ENCODE assay signal across 28 cellular contexts in genomic region chr4:99234331-99235010, GRCh38. TPM values are rescaled to one million over a fixed set of nuclear protein-coding genes. Genes with fewer than 3 reads are reported as not detected.
DNase-seq lines count a peak whose midpoint lies in the region; ATAC-seq and TF ChIP-seq lines count a peak whose summit lies in the region.
"Had no signal": no experiment of that assay in that cellular context is flagged by ENCODE, and none has a peak within 500 bp of the region (broad histone marks: within the 10 kb centered on the region; RNA-seq: fewer than 3 reads in every experiment).

No MANE protein-coding gene starts in this region.

- H3K4me2 ChIP-seq in IMR-90 (ENCODE audit: low read depth, low read length) (no peak overlapping the region), SK-N-SH (no peak overlapping the region)
- H3K4me2 ChIP-seq: A549, BLaER1 had no signal

- H3K9ac ChIP-seq in IMR-90 (ENCODE audit: low read depth, low read length) (no peak overlapping the region), SK-N-SH (no peak overlapping the region)
- H3K9ac ChIP-seq: BLaER1 had no signal

- CTCF ChIA-PET in BJ (lab: Yijun Ruan, JAX), result no interaction called here
- CTCF ChIA-PET in IMR-90 (lab: Yijun Ruan, JAX), result no interaction called here
- CTCF ChIA-PET in SK-N-SH (lab: Yijun Ruan, JAX), result no interaction called here

- no peak overlapping the region for H2AK5ac ChIP-seq in IMR-90 (ENCODE audit: low read depth, low read length)

- H2BK15ac ChIP-seq in IMR-90 (ENCODE audit: low read depth, low read length), result no peak overlapping the region

- POLR2A ChIA-PET in BJ (lab: Charles Lee), result no interaction called here
- POLR2A ChIA-PET in IMR-90 (lab: Charles Lee; ENCODE audit: unreplicated experiment), result no interaction called here
- POLR2A ChIA-PET in SK-N-SH (lab: Yijun Ruan, JAX), result no interaction called here

- TF ChIP-seq EP300 in SK-N-SH (IDR thresholded peaks at IDR 0.05; ENCODE audit: borderline replicate concordance in 1 of 2, low read depth in 1 of 2, low read length in 1 of 2), result no peak

- H3K56ac ChIP-seq in IMR-90 (ENCODE audit: extremely low read depth, insufficient read depth, low read length), result no peak overlapping the region

- DNase-seq in BJ (ENCODE audit: low read depth) (peak; percentile 82), IMR-90 (no peak), fibroblast of the aortic adventitia (ENCODE audit: low read depth) (peak; percentile 77), tibial artery (no peak), SK-N-SH (no peak), mesenteric fat pad (ENCODE audit: low spot score) (no peak)
- DNase-seq: CD4-positive, CD25-positive, alpha-beta regulatory T cell; DMS53; Kasumi-1; MV-4-11; NCI-H1105 treated with DMSO at 0.1 percent for 48 hours; NCI-H2029; NCI-H446; NCI-H524 treated with DMSO at 0.1 percent for 48 hours; NCI-H774; PC-3 had no signal

- H3K4me3 ChIP-seq in BJ (ENCODE audit: low read depth, low read length), result no peak overlapping the region
- no peak overlapping the region for H3K4me3 ChIP-seq in IMR-90 (ENCODE audit: insufficient read depth, low read depth, low read length)
- H3K4me3 ChIP-seq in fibroblast of the aortic adventitia (ENCODE audit: low read depth, low read length), result no peak overlapping the region
- H3K4me3 ChIP-seq in tibial artery, result no peak overlapping the region
- H3K4me3 ChIP-seq in SK-N-SH (ENCODE audit: low read depth in 2 of 2, low read length in 1 of 2), result no peak overlapping the region
- H3K4me3 ChIP-seq: A549, BLaER1, K562 had no signal

- no peaks in the 10 kb centered on the region for H3K9me2 ChIP-seq in SK-N-SH

- BruUV-seq in IMR-90 (replicated peaks; lab: Mats Ljungman, UMichigan), result no TSS peak

- H2BK20ac ChIP-seq in IMR-90 (ENCODE audit: low read depth, low read length), result no peak overlapping the region

- no peak overlapping the region for H2BK120ac ChIP-seq in IMR-90 (ENCODE audit: low read depth, low read length)

- no peak overlapping the region for H3K18ac ChIP-seq in IMR-90 (ENCODE audit: low read depth, low read length)

- H3K27ac ChIP-seq in IMR-90 (ENCODE audit: insufficient read depth, low read length) (no peak overlapping the region), tibial artery (peak overlapping the region; percentile 19 to 40), SK-N-SH (ENCODE audit: low read depth in 2 of 2, low read length in 1 of 2) (no peak overlapping the region)
- H3K27ac ChIP-seq: A549, BLaER1, HL-60 had no signal

- no peak for TF ChIP-seq CTCF in BJ (IDR thresholded peaks at IDR 0.05; ENCODE audit: insufficient read depth, low read depth, low read length)
- TF ChIP-seq CTCF in IMR-90 (conservative IDR thresholded peaks at IDR 0.05; ENCODE audit: low read depth, low read length), result no peak
- TF ChIP-seq CTCF in fibroblast of the aortic adventitia (IDR thresholded peaks at IDR 0.05; ENCODE audit: insufficient read depth, low read length), result no peak
- no peak for TF ChIP-seq CTCF in tibial artery (IDR thresholded peaks at IDR 0.05)
- TF ChIP-seq CTCF in SK-N-SH (IDR thresholded peaks at IDR 0.05), result no peak

- H3K36me3 ChIP-seq in BJ (ENCODE audit: control insufficient read depth, insufficient read depth, low read length) (no peaks in the 10 kb centered on the region), IMR-90 (ENCODE audit: control insufficient read depth, insufficient read depth, low read length) (no peaks in the 10 kb centered on the region), tibial artery (peaks cover 0 to 5% (median 0%) of the 10 kb centered on the region in 3 donors), SK-N-SH (replicated peaks in 1 of 2; ENCODE audit: control insufficient read depth in 1 of 2, insufficient read depth in 2 of 2, low read length in 1 of 2) (no peaks in the 10 kb centered on the region)
- H3K36me3 ChIP-seq: BLaER1 had no signal

- TF ChIP-seq RAD21 in IMR-90 (IDR thresholded peaks at IDR 0.05; ENCODE audit: low read length) (no peak), SK-N-SH (IDR thresholded peaks at IDR 0.05; ENCODE audit: low read length) (no peak)

- H4K5ac ChIP-seq in IMR-90 (ENCODE audit: low read depth, low read length), result no peak overlapping the region

- in situ Hi-C loops in IMR-90 (cut with MboI; ENCODE audit: low sequenced_read_pairs), result no loop called here

- no peak overlapping the region for H4K91ac ChIP-seq in IMR-90 (ENCODE audit: insufficient read depth, low read depth, low read length)

- no peaks in the 10 kb centered on the region for H4K20me1 ChIP-seq in IMR-90 (ENCODE audit: insufficient read depth, low read length)
- no peaks in the 10 kb centered on the region for H4K20me1 ChIP-seq in SK-N-SH (ENCODE audit: insufficient read depth)
- H4K20me1 ChIP-seq: BLaER1 had no signal

- no peaks in the 10 kb centered on the region for H3K79me2 ChIP-seq in SK-N-SH (ENCODE audit: insufficient read depth)

- no peak overlapping the region for H3K23ac ChIP-seq in IMR-90 (ENCODE audit: low read depth, low read length)

- dilution Hi-C loops in IMR-90 (cut with HindIII; ENCODE audit: low sequenced_read_pairs, unreplicated experiment), result no loop called here

- no peak overlapping the region for H3K4ac ChIP-seq in IMR-90 (ENCODE audit: low read depth, low read length)

- H2BK5ac ChIP-seq in IMR-90 (ENCODE audit: low read depth, low read length, poor library complexity, severe bottlenecking), result no peak overlapping the region

- ATAC-seq in IMR-90 (ENCODE audit: low read depth) (no peak), GM19035 (IDR thresholded peaks at IDR 0.05; ENCODE audit: unreplicated experiment) (no peak), HG03025 (IDR thresholded peaks at IDR 0.05; ENCODE audit: low FRiP score, unreplicated experiment) (no peak)
- ATAC-seq: A549, HCT116, HepG2, K562, PC-3, SK-N-SH treated with all-trans-retinoic acid at 6 μM for 48 hours had no signal

- no peak overlapping the region for H4K8ac ChIP-seq in IMR-90 (ENCODE audit: low read depth in 2 of 2, low read length in 2 of 2)

- no peaks in the 10 kb centered on the region for H3K27me3 ChIP-seq in BJ (ENCODE audit: control insufficient read depth, insufficient read depth, low read length)
- no peaks in the 10 kb centered on the region for H3K27me3 ChIP-seq in IMR-90 (ENCODE audit: control insufficient read depth, insufficient read depth, low read length)
- no peaks in the 10 kb centered on the region for H3K27me3 ChIP-seq in tibial artery
- H3K27me3 ChIP-seq in SK-N-SH (ENCODE audit: insufficient read depth), result no peaks in the 10 kb centered on the region
- H3K27me3 ChIP-seq: BLaER1 had no signal

- no peak overlapping the region for H3K14ac ChIP-seq in IMR-90 (replicated peaks; ENCODE audit: low read depth, low read length)

- no peaks in the 10 kb centered on the region for H3K9me3 ChIP-seq in IMR-90 (ENCODE audit: control insufficient read depth, insufficient read depth, low read length)
- peaks cover 0 to 10% (median 0%) of the 10 kb centered on the region in 3 donors for H3K9me3 ChIP-seq in tibial artery
- H3K9me3 ChIP-seq in SK-N-SH, result no peaks in the 10 kb centered on the region
- H3K9me3 ChIP-seq: A549 had no signal

- TF ChIP-seq POLR2A in IMR-90 (IDR thresholded peaks at IDR 0.05; ENCODE audit: low read depth, low read length), result no peak

- WGBS in IMR-90 (ENCODE audit: extremely low coverage in 2 of 2, insufficient read length in 1 of 2), 2 experiments, result no CpG with 5 or more reads among the region's 2 CpGs
- WGBS in SK-N-SH (ENCODE audit: low lambda C conversion rate), result 5% methylated on average over 2 of the region's 2 CpGs

- no peaks in the 10 kb centered on the region for H3K79me1 ChIP-seq in IMR-90 (ENCODE audit: low read depth in 1 of 2, low read length in 2 of 2)

- H3K9me1 ChIP-seq in IMR-90 (ENCODE audit: insufficient read depth, low read length), result no peaks in the 10 kb centered on the region

- H2AK9ac ChIP-seq in IMR-90 (replicated peaks; ENCODE audit: low read depth, low read length, poor library complexity), result no peak overlapping the region

- no peaks in the 10 kb centered on the region for H3K4me1 ChIP-seq in IMR-90 (ENCODE audit: control insufficient read depth, insufficient read depth, low read length)
- peaks cover 0 to 29% (median 8%) of the 10 kb centered on the region in 4 donors for H3K4me1 ChIP-seq in tibial artery
- no peaks in the 10 kb centered on the region for H3K4me1 ChIP-seq in SK-N-SH (ENCODE audit: control insufficient read depth in 1 of 2, insufficient read depth in 2 of 2, low read depth in 1 of 2, low read length in 1 of 2)
- H3K4me1 ChIP-seq: A549, BLaER1 had no signal

- H3F3A ChIP-seq in SK-N-SH (replicated peaks; ENCODE audit: insufficient read depth), result no peaks in the 10 kb centered on the region

- intact Hi-C loops in IMR-90 (cut with micrococcal nuclease), result no loop called here
- intact Hi-C loops in tibial artery (cut with DNase I; ENCODE audit: low total_unique reads), result no loop called here

- H2AFZ ChIP-seq in IMR-90 (replicated peaks; ENCODE audit: low read length, poor library complexity), result peak overlapping the region; percentile 52
- H2AFZ ChIP-seq in SK-N-SH (ENCODE audit: low read depth), result no peak overlapping the region

TF ChIP-seq in IMR-90, 13 proteins besides CTCF, POLR2A, EP300 and RAD21 (continues in another document):
- TF ChIP-seq RFX5 (IDR thresholded peaks at IDR 0.05; ENCODE audit: low read depth, low read length) (no peak), SMC3 (IDR thresholded peaks at IDR 0.05; ENCODE audit: low read depth, low read length) (no peak)

RNA-seq across cellular contexts. Expression of gene ADH6, which starts 15.4 kb away (rescaled TPM):
- 0.02 and 0.05 TPM in 2 replicates for polyA plus RNA-seq in BJ (2011; rRNA removed)
- polyA minus RNA-seq in BJ (2011; rRNA and poly(A)+ RNA removed), result not detected in 2 replicates
- total RNA-seq in IMR-90 (2012; rRNA removed), result not detected in 2 replicates
- not detected in 2 replicates for polyA plus RNA-seq in IMR-90 (2012; rRNA removed)
- polyA plus RNA-seq in IMR-90 (2012; cell fraction: cytosol; rRNA removed), result not detected in 2 replicates
- not detected in 2 replicates for polyA plus RNA-seq in IMR-90 (2012; cell fraction: nucleus; rRNA removed; ENCODE audit: low replicate concordance)
- total RNA-seq in fibroblast of the aortic adventitia (ENCODE audit: low replicate concordance), result 0.36 TPM in 1 of 2 replicates, not detected in the other
- not detected in 2 replicates for polyA plus RNA-seq in SK-N-SH (2012; rRNA removed)
- not detected in 2 replicates for polyA plus RNA-seq in SK-N-SH (2012; cell fraction: cytosol; rRNA removed)
- not detected in 2 replicates for polyA plus RNA-seq in SK-N-SH (2012; cell fraction: nucleus; rRNA removed)
- total RNA-seq in mesenteric fat pad, result not detected
- total RNA-seq: CD4-positive, CD25-positive, alpha-beta regulatory T cell; Daoy; H4; K562; M059J; PC-3 had no signal
- polyA plus RNA-seq: CD4-positive, CD25-positive, alpha-beta regulatory T cell had no signal

RNA-seq across cellular contexts. Expression of gene ADH1A, which starts 56.3 kb away (rescaled TPM):
- polyA plus RNA-seq in BJ (2011; rRNA removed) (not detected in 2 replicates), IMR-90 (2012; rRNA removed) (not detected in 2 replicates), SK-N-SH (2012; rRNA removed) (not detected in 2 replicates)
- not detected in 2 replicates for polyA minus RNA-seq in BJ (2011; rRNA and poly(A)+ RNA removed)
- total RNA-seq in IMR-90 (2012; rRNA removed) (not detected in 2 replicates), fibroblast of the aortic adventitia (ENCODE audit: low replicate concordance) (0.27 TPM in 1 of 2 replicates, not detected in the other), mesenteric fat pad (11.8 TPM)
- polyA plus RNA-seq in IMR-90 (2012; cell fraction: cytosol; rRNA removed), result not detected in 2 replicates
- polyA plus RNA-seq in IMR-90 (2012; cell fraction: nucleus; rRNA removed; ENCODE audit: low replicate concordance), result not detected in 2 replicates
- polyA plus RNA-seq in SK-N-SH (2012; cell fraction: cytosol; rRNA removed), result not detected in 2 replicates
- not detected in 2 replicates for polyA plus RNA-seq in SK-N-SH (2012; cell fraction: nucleus; rRNA removed)
- total RNA-seq: CD4-positive, CD25-positive, alpha-beta regulatory T cell; Daoy; H4; K562; M059J; PC-3 had no signal
- polyA plus RNA-seq: A549; CD4-positive, CD25-positive, alpha-beta regulatory T cell; HepG2; K562 had no signal

Comparison
In these comparisons a context has a peak if more than half of its experiments do, and no peak if none do; other contexts are left out.
1. DNase-seq: peak in BJ (single experiment) and fibroblast of the aortic adventitia (single experiment); none in IMR-90 (single experiment), tibial artery (0 of 2), SK-N-SH (single experiment) and mesenteric fat pad (single experiment).
2. H3K27ac ChIP-seq: peak in tibial artery (2 of 2); none in IMR-90 (single experiment) and SK-N-SH (0 of 2).
3. RNA of gene ADH1A, which starts 56.3 kb away (total RNA-seq): 11.8 TPM in mesenteric fat pad (single experiment); 0.27 TPM in fibroblast of the aortic adventitia and not detected in IMR-90; every median in the first group is over 10 times any median in the second.